In genomic region chr14:21802441-21802840, GRCh38 we compare ENCODE assay signal across 15 cellular contexts.
A peak's percentile ranks its signal among the peaks of the same experiment; 100 is the strongest.
DNase-seq lines count a peak whose midpoint lies in the region; ATAC-seq and TF ChIP-seq lines count a peak whose summit lies in the region.
"Had no signal": no experiment of that assay in that cellular context is flagged by ENCODE, and none has a peak within 500 bp of the region (broad histone marks: within the 10 kb centered on the region; RNA-seq: fewer than 3 reads in every experiment).

No MANE protein-coding gene starts in this region.

- H3K27ac ChIP-seq in dorsolateral prefrontal cortex (peak overlapping the region in 39 of 59 donors; percentile 5 to 82 (median 63)), mesendoderm (ENCODE audit: low read depth, low read length) (no peak overlapping the region)
- H3K27ac ChIP-seq: 22Rv1, BLaER1 had no signal

- no peak overlapping the region for H3K18ac ChIP-seq in mesendoderm (ENCODE audit: low read length)

- H3K27me3 Mint-ChIP-seq in T-helper 2 cell treated with Interferon-gamma antibody and Interleukin-4, amounts not matched to agents 5 μg/mL and 100 μg/mL, for 36 hours (ENCODE audit: low read depth): peaks cover 3% of the 10 kb centered on the region

- no peak overlapping the region for H3K4me3 Mint-ChIP-seq in T-helper 2 cell treated with Interferon-gamma antibody and Interleukin-4, amounts not matched to agents 5 μg/mL and 100 μg/mL, for 36 hours
- H3K4me3 Mint-ChIP-seq: CD8-positive, alpha-beta memory T cell had no signal

- DNase-seq in Ammon's horn (ENCODE audit: low spot score) (peak; percentile 54), dorsolateral prefrontal cortex (no peak), mesendoderm (peak; percentile 21), superior temporal gyrus (ENCODE audit: extremely low spot score) (peak; percentile 76), NCI-H2029 treated with DMSO at 0.1 percent for 48 hours (lab: John Stamatoyannopoulos, UW) (no peak)
- DNase-seq in T-helper 2 cell treated with Interferon-gamma antibody and Interleukin-4, amounts not matched to agents 5 μg/mL and 100 μg/mL, for 36 hours (ENCODE audit: low spot score): no peak
- DNase-seq: Caco-2; CD8-positive, alpha-beta memory T cell; DND-41; GDM1 had no signal

- H4K5ac ChIP-seq in mesendoderm (ENCODE audit: low read length): no peak overlapping the region

- H2BK5ac ChIP-seq in mesendoderm (ENCODE audit: low read length): no peak overlapping the region

- no peak for ATAC-seq in GM19328 (IDR thresholded peaks at IDR 0.05; ENCODE audit: unreplicated experiment)
- ATAC-seq: HepG2 had no signal

- no CpG with 5 or more reads among the region's 1 CpG for WGBS in mesendoderm (ENCODE audit: extremely low coverage, insufficient coverage, low lambda C conversion rate)

- no peak overlapping the region for H3K56ac ChIP-seq in mesendoderm (ENCODE audit: low read length)

- H4K8ac ChIP-seq in mesendoderm (ENCODE audit: low read depth, low read length): no peak overlapping the region

- TF ChIP-seq CTCF in dorsolateral prefrontal cortex (IDR thresholded peaks at IDR 0.05 in 54 of 56, conservative IDR thresholded peaks at IDR 0.05 in 2 of 56; ENCODE audit: low read depth in 1 of 56, partially characterized antibody in 56 of 56): peak in 3 of 56 donors; percentile 8 to 21 (median 13)

- H3K4me1 ChIP-seq in mesendoderm (ENCODE audit: control insufficient read depth, low read depth, low read length): no peaks in the 10 kb centered on the region
- H3K4me1 ChIP-seq: BLaER1, Caco-2, HAP-1 had no signal

- H3K4me3 ChIP-seq in dorsolateral prefrontal cortex: peak overlapping the region in 2 of 59 donors; percentile 24 to 32
- no peak overlapping the region for H3K4me3 ChIP-seq in mesendoderm (ENCODE audit: low read length)
- H3K4me3 ChIP-seq: BLaER1, HAP-1 had no signal

- no peaks in the 10 kb centered on the region for H3K9me3 Mint-ChIP-seq in T-helper 2 cell treated with Interferon-gamma antibody and Interleukin-4, amounts not matched to agents 5 μg/mL and 100 μg/mL, for 36 hours

- H3K36me3 Mint-ChIP-seq in T-helper 2 cell treated with Interferon-gamma antibody and Interleukin-4, amounts not matched to agents 5 μg/mL and 100 μg/mL, for 36 hours (ENCODE audit: low read depth): no peaks in the 10 kb centered on the region
- H3K36me3 Mint-ChIP-seq: CD8-positive, alpha-beta memory T cell had no signal

- intact Hi-C loops in dorsolateral prefrontal cortex (cut with DNase I): no loop called here

- H3K4me2 ChIP-seq in mesendoderm (ENCODE audit: low read length): no peak overlapping the region
- H3K4me2 ChIP-seq: BLaER1 had no signal

- H2BK15ac ChIP-seq in mesendoderm (replicated peaks; ENCODE audit: low read depth): no peak overlapping the region

- H3K27me3 ChIP-seq in dorsolateral prefrontal cortex (peaks cover 0 to 5% (median 0%) of the 10 kb centered on the region in 45 donors), mesendoderm (ENCODE audit: insufficient read depth, low read length, poor library complexity) (no peaks in the 10 kb centered on the region)
- H3K27me3 ChIP-seq: BLaER1 had no signal

- H3K23ac ChIP-seq in mesendoderm (ENCODE audit: low read length): no peak overlapping the region

- no peak overlapping the region for H3K27ac Mint-ChIP-seq in T-helper 2 cell treated with Interferon-gamma antibody and Interleukin-4, amounts not matched to agents 5 μg/mL and 100 μg/mL, for 36 hours
- H3K27ac Mint-ChIP-seq: CD8-positive, alpha-beta memory T cell had no signal

- no peaks in the 10 kb centered on the region for H3K4me1 Mint-ChIP-seq in T-helper 2 cell treated with Interferon-gamma antibody and Interleukin-4, amounts not matched to agents 5 μg/mL and 100 μg/mL, for 36 hours (ENCODE audit: low read depth)
- H3K4me1 Mint-ChIP-seq: CD8-positive, alpha-beta memory T cell had no signal

- no peaks in the 10 kb centered on the region for H3K79me2 ChIP-seq in mesendoderm (ENCODE audit: control insufficient read depth, insufficient read depth, low read length)

- H3K79me1 ChIP-seq in mesendoderm (ENCODE audit: low read length): no peaks in the 10 kb centered on the region

- no peaks in the 10 kb centered on the region for H3K36me3 ChIP-seq in mesendoderm (ENCODE audit: control insufficient read depth, insufficient read depth, low read length)
- H3K36me3 ChIP-seq: BLaER1, HAP-1 had no signal

- H3K9ac ChIP-seq in mesendoderm (ENCODE audit: low read length): no peak overlapping the region
- H3K9ac ChIP-seq: BLaER1 had no signal

- no peak overlapping the region for H3K4ac ChIP-seq in mesendoderm (ENCODE audit: low read depth, low read length)

- H2BK120ac ChIP-seq in mesendoderm (ENCODE audit: low read depth, low read length): no peak overlapping the region

- H2AK5ac ChIP-seq in mesendoderm (ENCODE audit: low read length): no peak overlapping the region

Comparison
In these comparisons a context has a peak if more than half of its experiments do, and no peak if none do; other contexts are left out.
1. DNase-seq: peak in Ammon's horn (single experiment), mesendoderm (single experiment) and superior temporal gyrus (single experiment); none in dorsolateral prefrontal cortex (0 of 10), NCI-H2029 treated with DMSO at 0.1 percent for 48 hours (single experiment) and T-helper 2 cell treated with Interferon-gamma antibody and Interleukin-4, amounts not matched to agents 5 μg/mL and 100 μg/mL, for 36 hours (single experiment).